In the genomic region with DNA sequence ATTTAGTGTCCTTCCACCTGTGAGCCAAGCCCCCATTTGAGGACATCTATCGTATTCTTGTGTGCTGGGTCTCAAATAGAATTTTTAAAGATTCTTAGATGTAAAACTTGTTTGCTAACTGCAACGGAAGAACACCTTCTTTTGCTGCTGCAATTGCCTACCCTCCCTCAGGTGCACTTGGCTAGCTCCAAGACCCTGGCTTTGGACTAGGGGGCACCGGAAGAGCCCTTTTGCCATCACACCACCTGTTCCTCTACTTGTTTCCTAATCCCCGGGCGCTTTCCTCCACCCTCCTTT, we compare ENCODE assay signal across 8 cellular contexts. TPM values are rescaled to one million over a fixed set of nuclear protein-coding genes. Genes with fewer than 3 reads are reported as not detected.
DNase-seq lines count a peak whose midpoint lies in the region; ATAC-seq, FAIRE-seq and TF ChIP-seq lines count a peak whose summit lies in the region.

No MANE protein-coding gene starts in this region.

- peak; percentile 67 for DNase-seq in DMS153 treated with DMSO at 0.1 percent for 48 hours (lab: John Stamatoyannopoulos, UW; ENCODE audit: unreplicated experiment)
- DNase-seq in NCI-H128 (lab: John Stamatoyannopoulos, UW; ENCODE audit: unreplicated experiment): peak; percentile 24
- DNase-seq in colonic mucosa: no peak
- no peak for DNase-seq in H54 (ENCODE audit: insufficient read length, low spot score)
- no peak for DNase-seq in foreskin melanocyte
- no peak for DNase-seq in UCSD-AML1 (lab: John Stamatoyannopoulos, UW; ENCODE audit: unreplicated experiment)

- no peak for ATAC-seq in GM21515 (IDR thresholded peaks at IDR 0.05; ENCODE audit: unreplicated experiment)

- H2AFZ ChIP-seq in neuron (ENCODE audit: low read depth, low read length): no peak overlapping the region

- no peak for FAIRE-seq in H54 (lab: Jason Lieb, UNC)

- peak overlapping the region; percentile 100 for H3K27ac ChIP-seq in colonic mucosa

- H3K4me3 ChIP-seq in colonic mucosa: peak overlapping the region; percentile 94
- H3K4me3 ChIP-seq in neuron (ENCODE audit: low read length): peak overlapping the region; percentile 73

- TF ChIP-seq CTCF in colonic mucosa (IDR thresholded peaks at IDR 0.05): no peak

- TF ChIP-seq POLR2A in H54 (IDR thresholded peaks at IDR 0.05; ENCODE audit: low read depth, low read length): no peak

- H3K4me1 ChIP-seq in colonic mucosa (peaks cover 20% of the 10 kb centered on the region), neuron (ENCODE audit: insufficient read depth, low read length) (peaks cover 28% of the 10 kb centered on the region)

- H3K9ac ChIP-seq in colonic mucosa (ENCODE audit: low read depth in 2 of 2, low read length in 2 of 2): peak overlapping the region; percentile 52 to 73

- H3K9me3 ChIP-seq in colonic mucosa (no peaks in the 10 kb centered on the region), neuron (ENCODE audit: low read length) (no peaks in the 10 kb centered on the region)

- peaks cover 12% of the 10 kb centered on the region for H3K36me3 ChIP-seq in colonic mucosa
- peaks cover 55% of the 10 kb centered on the region for H3K36me3 ChIP-seq in neuron (ENCODE audit: insufficient read depth, low read length)

- H3K27me3 ChIP-seq in colonic mucosa (no peaks in the 10 kb centered on the region), neuron (ENCODE audit: insufficient read depth, low read length) (no peaks in the 10 kb centered on the region)

- intact Hi-C loops in colonic mucosa (cut with DNase I): no loop called here

RNA-seq across cellular contexts. Expression of a gene that starts 1.1 kb away (rescaled TPM):
- 100 to 1,000 TPM; 332 to 758 TPM for total RNA-seq in colonic mucosa

RNA-seq across cellular contexts. Expression of a gene that starts 39.0 kb away (rescaled TPM):
- total RNA-seq in colonic mucosa: 10 to 100 TPM; 83.5 to 88.5 TPM

RNA-seq across cellular contexts. Expression of a gene that starts 58.4 kb away (rescaled TPM):
- total RNA-seq in colonic mucosa: 100 to 1,000 TPM; 174 to 198 TPM

Comparison
In these comparisons a context has a peak if more than half of its experiments do, and no peak if none do; other contexts are left out.
1. DNase-seq: peak in DMS153 treated with DMSO at 0.1 percent for 48 hours (single experiment) and NCI-H128 (single experiment); none in colonic mucosa (single experiment), H54 (single experiment), foreskin melanocyte (single experiment) and UCSD-AML1 (single experiment).